ENCODE assay signal across 5 cellular contexts in genomic region chr16:31484048-31484447, GRCh38. TPM values are rescaled to one million over a fixed set of nuclear protein-coding genes. Genes with fewer than 3 reads are reported as not detected.
"Had no signal": no experiment of that assay in that cellular context is flagged by ENCODE, and none has a peak within 500 bp of the region (broad histone marks: within the 10 kb centered on the region; RNA-seq: fewer than 3 reads in every experiment).

No MANE protein-coding gene starts in this region.

RNA-seq across cellular contexts. Expression of gene SLC5A2, which starts 1.1 kb away (rescaled TPM):
- total RNA-seq: HT1080, Right ventricle myocardium superior, SJSA1 had no signal

RNA-seq across cellular contexts. Expression of gene ZNF843, which starts 41.5 kb away (rescaled TPM):
- total RNA-seq: HT1080, K562 had no signal
- polyA plus RNA-seq: IgD-negative memory B cell had no signal
